In genomic region chr4:179855471-179855870, GRCh38 we compare ENCODE assay signal across 20 cellular contexts.
DNase-seq lines count a peak whose midpoint lies in the region; ATAC-seq and TF ChIP-seq lines count a peak whose summit lies in the region.
"Had no signal": no experiment of that assay in that cellular context is flagged by ENCODE, and none has a peak within 500 bp of the region (broad histone marks: within the 10 kb centered on the region; RNA-seq: fewer than 3 reads in every experiment).

No MANE protein-coding gene starts in this region.

- TF ChIP-seq CTCF in HEK293 (tag by site-specific recombination; IDR thresholded peaks at IDR 0.05) (no peak), PC-3 (conservative IDR thresholded peaks at IDR 0.05; ENCODE audit: low read depth, low read length) (no peak)

- H3K9me3 ChIP-seq in HEK293 (ENCODE audit: control insufficient read depth, insufficient read depth, low read depth, low read length) (no peaks in the 10 kb centered on the region), PC-3 (ENCODE audit: low read length) (no peaks in the 10 kb centered on the region), adipocyte (ENCODE audit: control insufficient read depth, low read length) (peaks cover 5% of the 10 kb centered on the region)

- no peaks in the 10 kb centered on the region for H3K36me3 ChIP-seq in HEK293 (ENCODE audit: control insufficient read depth in 2 of 2, insufficient read depth in 1 of 2, low read length in 2 of 2)
- H3K36me3 ChIP-seq in PC-3 (ENCODE audit: low read depth, low read length), result no peaks in the 10 kb centered on the region
- no peaks in the 10 kb centered on the region for H3K36me3 ChIP-seq in adipocyte (ENCODE audit: control insufficient read depth, insufficient read depth, low read length, severe bottlenecking)

- POLR2A ChIA-PET in HEK293 (lab: Yijun Ruan, JAX), result no interaction called here
- POLR2A ChIA-PET in PC-3 (lab: Charles Lee; ENCODE audit: unreplicated experiment), result no interaction called here

- H3K4me3 ChIP-seq in HEK293 (ENCODE audit: low read depth, low read length) (no peak overlapping the region), PC-3 (ENCODE audit: low read length) (no peak overlapping the region), adipocyte (ENCODE audit: low read length) (no peak overlapping the region)

- intact Hi-C loops in PC-3 (cut with micrococcal nuclease) (no loop called here), head of caudate nucleus (cut with DNase I) (no loop called here)

- H3K4me1 ChIP-seq in HEK293 (ENCODE audit: control insufficient read depth, insufficient read depth, low read length), result no peaks in the 10 kb centered on the region
- no peaks in the 10 kb centered on the region for H3K4me1 ChIP-seq in PC-3 (ENCODE audit: insufficient read depth, low read length)
- no peaks in the 10 kb centered on the region for H3K4me1 ChIP-seq in adipocyte (ENCODE audit: control insufficient read depth, insufficient read depth, low read length)

- H3K27me3 ChIP-seq in PC-3 (ENCODE audit: low read length) (no peaks in the 10 kb centered on the region), adipocyte (replicated peaks; ENCODE audit: control insufficient read depth, insufficient read depth, low read length) (no peaks in the 10 kb centered on the region)

- CTCF ChIA-PET in HEK293 (lab: Yijun Ruan, JAX), result interaction anchor here (0.7 kb wide), 1 partner anchor 15 kb away, joined by 5 read pairs; no protein-coding TSS in a partner anchor
- CTCF ChIA-PET in PC-3 (lab: Charles Lee), result no interaction called here

- H3K79me2 ChIP-seq in PC-3 (ENCODE audit: low read length), result no peaks in the 10 kb centered on the region

- no peaks in the 10 kb centered on the region for H3F3A ChIP-seq in PC-3 (ENCODE audit: low read length, unreplicated experiment)

- no peak for ATAC-seq in PC-3
- ATAC-seq: T-cell had no signal

- H3K27ac ChIP-seq in HEK293 (ENCODE audit: extremely low read depth, low read depth, low read length) (no peak overlapping the region), PC-3 (ENCODE audit: low read length) (no peak overlapping the region)
- H3K27ac ChIP-seq: RWPE1 had no signal

- no peak overlapping the region for H2AFZ ChIP-seq in PC-3 (ENCODE audit: low read length)

- no peaks in the 10 kb centered on the region for H4K20me1 ChIP-seq in PC-3 (ENCODE audit: low read length)

- DNase-seq in A172 (ENCODE audit: low spot score), result peak; percentile 19
- DNase-seq in PC-3, result peak; percentile 19
- DNase-seq in adipocyte (ENCODE audit: low read depth), result peak; percentile 38
- DNase-seq in cortex of kidney (lab: John Stamatoyannopoulos, UW), result no peak
- no peak for DNase-seq in head of caudate nucleus
- DNase-seq in HuH-7 (ENCODE audit: low spot score), result no peak
- no peak for DNase-seq in NCI-H1930 (lab: John Stamatoyannopoulos, UW)
- DNase-seq: HFFc6, Kasumi-1, MM.1S, NCI-H1048, NCI-H1417 treated with DMSO at 0.1 percent for 48 hours, NCI-H2029, NCI-H2227 treated with DMSO at 0.1 percent for 48 hours, NCI-H510A treated with DMSO at 0.1 percent for 48 hours, NCI-H82, SHP77 treated with DMSO at 0.1 percent for 48 hours, T-cell had no signal

- no TSS peak for BruUV-seq in PC-3 (replicated peaks; lab: Mats Ljungman, UMichigan)

- H3K9ac ChIP-seq in PC-3 (ENCODE audit: low read length) (no peak overlapping the region), adipocyte (ENCODE audit: low read length) (no peak overlapping the region)

- H3K4me2 ChIP-seq in PC-3 (ENCODE audit: low read length), result no peak overlapping the region

- no peaks in the 10 kb centered on the region for H3K9me2 ChIP-seq in PC-3 (replicated peaks; ENCODE audit: low read length)

TF ChIP-seq in HEK293, 187 proteins besides CTCF, POLR2A, EP300 and RAD21:
- TF ChIP-seq ATF2 (tag by site-specific recombination; IDR thresholded peaks at IDR 0.05; ENCODE audit: low read depth) (peak; percentile 76), ZNF596 (tag by site-specific recombination; IDR thresholded peaks at IDR 0.05) (no peak), ZNF23 (tag by site-specific recombination; IDR thresholded peaks at IDR 0.05; ENCODE audit: borderline replicate concordance) (no peak), ZNF629 (tag by site-specific recombination; IDR thresholded peaks at IDR 0.05) (0 out of 2 replicates have a peak, but pooled peaks have one; percentile 16), ZNF529 (tag by site-specific recombination; IDR thresholded peaks at IDR 0.05; ENCODE audit: insufficient replicate concordance) (no peak)

Comparison
In these comparisons a context has a peak if more than half of its experiments do, and no peak if none do; other contexts are left out.
1. DNase-seq: peak in A172 (single experiment), PC-3 (single experiment) and adipocyte (single experiment); none in cortex of kidney (single experiment), head of caudate nucleus (0 of 42), HuH-7 (single experiment) and NCI-H1930 (0 of 2).